ENCODE assay signal across 1 cellular context in genomic region chr3:53856964-53857363, GRCh38.
TF ChIP-seq lines count a peak whose summit lies in the region.

No MANE protein-coding gene starts in this region.

TF ChIP-seq in GM12878, 131 proteins besides CTCF, POLR2A, EP300 and RAD21:
- TF ChIP-seq CREB1 (IDR thresholded peaks at IDR 0.05; ENCODE audit: low read depth) (no peak), IKZF1 (conservative IDR thresholded peaks at IDR 0.05) (peak; percentile 45), DPF2 (IDR thresholded peaks at IDR 0.05) (no peak), RAD51 (IDR thresholded peaks at IDR 0.05) (no peak), SPI1 (IDR thresholded peaks at IDR 0.05; ENCODE audit: borderline replicate concordance, insufficient read depth, low read depth, low read length) (peak; percentile 60; the same call in 1 of the 2 replicates), WRNIP1 (IDR thresholded peaks at IDR 0.05; ENCODE audit: borderline replicate concordance, low read depth, low read length) (no peak), RUNX3 (IDR thresholded peaks at IDR 0.05; ENCODE audit: low read length) (peak; percentile 28; the same call in 1 of the 2 replicates)
